In the genomic region with DNA sequence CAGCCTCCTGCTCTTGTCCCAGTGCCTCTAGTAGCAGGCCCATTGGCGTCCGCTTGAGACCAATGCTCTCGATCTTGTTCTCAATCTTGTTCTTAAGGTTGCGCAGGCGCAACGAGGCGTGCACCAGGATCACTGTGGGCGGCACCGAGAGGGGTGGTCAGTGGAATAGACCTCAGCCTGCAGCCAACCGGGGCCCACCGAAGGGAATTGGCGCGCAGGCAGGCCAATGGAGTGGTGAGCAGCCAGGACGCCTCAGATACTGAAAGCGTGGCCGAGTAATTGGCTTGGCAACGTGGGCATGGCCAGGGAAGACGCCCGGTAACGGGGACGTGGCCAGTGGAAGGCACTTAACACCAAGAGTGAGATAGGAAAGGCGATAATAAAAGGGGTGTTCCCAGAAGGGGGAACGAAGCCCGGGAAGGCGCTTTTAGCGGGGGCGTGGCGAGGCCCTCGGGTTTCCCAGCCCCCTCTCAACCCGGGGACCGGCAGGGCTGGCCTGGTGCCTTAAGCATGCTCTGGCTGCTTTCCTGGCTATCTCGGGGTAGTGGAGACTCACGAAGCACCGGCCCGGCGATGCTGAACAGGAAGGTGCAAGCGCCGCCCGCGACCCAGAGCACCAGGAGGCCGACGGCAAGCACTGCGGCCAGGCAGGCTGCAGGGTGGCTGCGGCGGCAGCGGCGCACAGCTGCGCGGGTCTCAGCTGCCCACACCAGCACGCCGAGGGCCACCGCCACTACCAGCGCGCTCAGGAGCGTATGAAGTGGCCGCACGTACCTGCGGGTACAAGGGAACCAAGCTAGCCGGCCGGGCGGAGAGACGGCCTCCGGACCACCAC, we compare ENCODE assay signal across 9 cellular contexts. TPM values are rescaled to one million over a fixed set of nuclear protein-coding genes. Genes with fewer than 3 reads are reported as not detected.
A peak's percentile ranks its signal among the peaks of the same experiment; 100 is the strongest.
DNase-seq lines count a peak whose midpoint lies in the region; ATAC-seq and TF ChIP-seq lines count a peak whose summit lies in the region.
"Had no signal": no experiment of that assay in that cellular context is flagged by ENCODE, and none has a peak within 500 bp of the region (broad histone marks: within the 10 kb centered on the region; RNA-seq: fewer than 3 reads in every experiment).

No MANE protein-coding gene starts in this region.

- no peak overlapping the region for H3K9ac ChIP-seq in PC-3 (ENCODE audit: low read length)

- no peaks in the 10 kb centered on the region for H3K9me2 ChIP-seq in PC-3 (replicated peaks; ENCODE audit: low read length)

- no peaks in the 10 kb centered on the region for H3K9me3 ChIP-seq in mucosa of descending colon
- H3K9me3 ChIP-seq in PC-3 (ENCODE audit: low read length): no peaks in the 10 kb centered on the region

- H3K27me3 ChIP-seq in PC-3 (ENCODE audit: low read length): no peaks in the 10 kb centered on the region

- H3K4me3 Mint-ChIP-seq in activated T-cell treated with anti-CD3 and anti-CD28 coated beads, Interleukin-2, amount 50 U/mL, for 72 hours: peak overlapping the region; percentile 45 to 90
- no peak overlapping the region for H3K4me3 Mint-ChIP-seq in activated CD4-positive, alpha-beta memory T cell treated with anti-CD3 and anti-CD28 coated beads, Interleukin-2, amount 10 ng/mL, durations not matched to agents 7 days and 5 days

- intact Hi-C loops in mucosa of descending colon (cut with DNase I, micrococcal nuclease): no loop called here
- intact Hi-C loops in PC-3 (cut with micrococcal nuclease): no loop called here

- no peaks in the 10 kb centered on the region for H3K27me3 Mint-ChIP-seq in activated T-cell treated with anti-CD3 and anti-CD28 coated beads, Interleukin-2, amount 50 U/mL, for 72 hours (ENCODE audit: low read depth)
- no peaks in the 10 kb centered on the region for H3K27me3 Mint-ChIP-seq in activated CD4-positive, alpha-beta memory T cell treated with anti-CD3 and anti-CD28 coated beads, Interleukin-2, amount 10 ng/mL, durations not matched to agents 7 days and 5 days

- no TSS peak for BruUV-seq in PC-3 (replicated peaks; lab: Mats Ljungman, UMichigan)

- peaks cover 0 to 10% of the 10 kb centered on the region in 2 donors for H3K36me3 Mint-ChIP-seq in activated T-cell treated with anti-CD3 and anti-CD28 coated beads, Interleukin-2, amount 50 U/mL, for 72 hours (ENCODE audit: insufficient read depth in 2 of 2)
- H3K36me3 Mint-ChIP-seq in activated CD4-positive, alpha-beta memory T cell treated with anti-CD3 and anti-CD28 coated beads, Interleukin-2, amount 10 ng/mL, durations not matched to agents 7 days and 5 days (ENCODE audit: low read depth): peaks cover 38% of the 10 kb centered on the region

- H3K36me3 ChIP-seq in mucosa of descending colon (ENCODE audit: low read depth): no peaks in the 10 kb centered on the region
- peaks cover 3% of the 10 kb centered on the region for H3K36me3 ChIP-seq in urinary bladder (ENCODE audit: insufficient read depth)
- H3K36me3 ChIP-seq in PC-3 (ENCODE audit: low read depth, low read length): no peaks in the 10 kb centered on the region

- H3K4me3 ChIP-seq in epithelial cell of proximal tubule (ENCODE audit: low read depth, low read length) (peak overlapping the region; percentile 71), mucosa of descending colon (no peak overlapping the region), urinary bladder (ENCODE audit: low read depth, low read length) (peak overlapping the region; percentile 46), PC-3 (ENCODE audit: low read length) (no peak overlapping the region)

- DNase-seq in activated T-cell treated with anti-CD3 and anti-CD28 coated beads, Interleukin-2, amount 50 U/mL, for 72 hours: no peak
- DNase-seq in activated T-cell treated with anti-CD3 and anti-CD28 coated beads for 4 hours (no peak), epithelial cell of proximal tubule (ENCODE audit: low read depth) (no peak), mucosa of descending colon (peak; percentile 67 to 79 (median 72)), PC-3 (no peak), NCI-H748 (lab: John Stamatoyannopoulos, UW; ENCODE audit: unreplicated experiment) (no peak)
- DNase-seq in activated CD4-positive, alpha-beta memory T cell treated with anti-CD3 and anti-CD28 coated beads, Interleukin-2, amount 10 ng/mL, durations not matched to agents 7 days and 5 days: no peak
- DNase-seq: NCI-H526 had no signal

- no peak for TF ChIP-seq CTCF in epithelial cell of proximal tubule (conservative IDR thresholded peaks at IDR 0.05; ENCODE audit: low read depth, low read length)
- TF ChIP-seq CTCF in mucosa of descending colon (IDR thresholded peaks at IDR 0.05): no peak
- TF ChIP-seq CTCF in PC-3 (conservative IDR thresholded peaks at IDR 0.05; ENCODE audit: low read depth, low read length): no peak

- H2AFZ ChIP-seq in PC-3 (ENCODE audit: low read length): no peak overlapping the region

- CTCF ChIA-PET in activated CD4-positive, alpha-beta memory T cell treated with anti-CD3 and anti-CD28 coated beads, Interleukin-2, amount 10 ng/mL, durations not matched to agents 7 days and 5 days (lab: Charles Lee): no interaction called here
- CTCF ChIA-PET in PC-3 (lab: Charles Lee): no interaction called here

- POLR2A ChIA-PET in activated CD4-positive, alpha-beta memory T cell treated with anti-CD3 and anti-CD28 coated beads, Interleukin-2, amount 10 ng/mL, durations not matched to agents 7 days and 5 days (lab: Charles Lee): no interaction called here
- POLR2A ChIA-PET in PC-3 (lab: Charles Lee; ENCODE audit: unreplicated experiment): no interaction called here

- H3K9me3 Mint-ChIP-seq in activated T-cell treated with anti-CD3 and anti-CD28 coated beads, Interleukin-2, amount 50 U/mL, for 72 hours: no peaks in the 10 kb centered on the region
- H3K9me3 Mint-ChIP-seq in activated CD4-positive, alpha-beta memory T cell treated with anti-CD3 and anti-CD28 coated beads, Interleukin-2, amount 10 ng/mL, durations not matched to agents 7 days and 5 days: no peaks in the 10 kb centered on the region

- peak overlapping the region; percentile 79 for H3K27ac Mint-ChIP-seq in activated T-cell treated with anti-CD3 and anti-CD28 coated beads, Interleukin-2, amount 50 U/mL, for 72 hours
- H3K27ac Mint-ChIP-seq in activated CD4-positive, alpha-beta memory T cell treated with anti-CD3 and anti-CD28 coated beads, Interleukin-2, amount 10 ng/mL, durations not matched to agents 7 days and 5 days: no peak overlapping the region

- no peaks in the 10 kb centered on the region for H3F3A ChIP-seq in PC-3 (ENCODE audit: low read length, unreplicated experiment)

- no peaks in the 10 kb centered on the region for H4K20me1 ChIP-seq in PC-3 (ENCODE audit: low read length)

- no peak for ATAC-seq in activated T-cell treated with anti-CD3 and anti-CD28 coated beads, Interleukin-2, amount 50 U/mL, for 72 hours (replicated peaks in 1 of 2)
- ATAC-seq in mucosa of descending colon: peak; percentile 47
- no peak for ATAC-seq in PC-3

- no peaks in the 10 kb centered on the region for H3K79me2 ChIP-seq in PC-3 (ENCODE audit: low read length)

- H3K27ac ChIP-seq in urinary bladder (ENCODE audit: low read depth) (peak overlapping the region; percentile 55), PC-3 (ENCODE audit: low read length) (no peak overlapping the region)

- no peak overlapping the region for H3K4me2 ChIP-seq in PC-3 (ENCODE audit: low read length)

- no peaks in the 10 kb centered on the region for H3K4me1 ChIP-seq in mucosa of descending colon (ENCODE audit: low read depth)
- H3K4me1 ChIP-seq in urinary bladder (ENCODE audit: insufficient read depth): peaks cover 1% of the 10 kb centered on the region
- no peaks in the 10 kb centered on the region for H3K4me1 ChIP-seq in PC-3 (ENCODE audit: insufficient read depth, low read length)

- 16% methylated on average over 63 of the region's 63 CpGs for WGBS in urinary bladder

- peaks cover 21% of the 10 kb centered on the region for H3K4me1 Mint-ChIP-seq in activated T-cell treated with anti-CD3 and anti-CD28 coated beads, Interleukin-2, amount 50 U/mL, for 72 hours (ENCODE audit: low read depth)
- H3K4me1 Mint-ChIP-seq in activated CD4-positive, alpha-beta memory T cell treated with anti-CD3 and anti-CD28 coated beads, Interleukin-2, amount 10 ng/mL, durations not matched to agents 7 days and 5 days: peaks cover 24% of the 10 kb centered on the region

RNA-seq across cellular contexts. Expression of a gene that starts 1.7 kb away (rescaled TPM):
- 10 to 100 TPM; 19.1 to 20.9 TPM for total RNA-seq in activated T-cell treated with anti-CD3 and anti-CD28 coated beads, Interleukin-2, amount 50 U/mL, for 72 hours
- total RNA-seq in epithelial cell of proximal tubule: 13.5 and 16.7 TPM in 2 replicates
- 10 to 100 TPM in 1 of 3 donors, 1 to 10 TPM in 2; 3.9 to 18.7 (median 8.1) TPM for total RNA-seq in mucosa of descending colon
- 4.3 TPM for total RNA-seq in urinary bladder
- polyA plus RNA-seq in urinary bladder: 44.0 TPM
- 10 to 100 TPM; 21.1 to 23.9 TPM for total RNA-seq in activated CD4-positive, alpha-beta memory T cell treated with anti-CD3 and anti-CD28 coated beads, Interleukin-2, amount 10 ng/mL, durations not matched to agents 7 days and 5 days
- 0.07 and 0.69 TPM in 2 replicates for total RNA-seq in PC-3 (2014; rRNA removed)

RNA-seq across cellular contexts. Expression of a gene that starts 7.6 kb away (rescaled TPM):
- total RNA-seq in activated T-cell treated with anti-CD3 and anti-CD28 coated beads, Interleukin-2, amount 50 U/mL, for 72 hours: 10 to 100 TPM; 43.4 to 49.0 TPM
- total RNA-seq in epithelial cell of proximal tubule: 32.5 and 43.7 TPM in 2 replicates
- 10 to 100 TPM; 44.3 to 90.1 (median 52.6) TPM for total RNA-seq in mucosa of descending colon
- 36.3 TPM for total RNA-seq in urinary bladder
- polyA plus RNA-seq in urinary bladder: 77.5 TPM
- total RNA-seq in activated CD4-positive, alpha-beta memory T cell treated with anti-CD3 and anti-CD28 coated beads, Interleukin-2, amount 10 ng/mL, durations not matched to agents 7 days and 5 days: 10 to 100 TPM; 51.1 to 58.7 TPM
- 27.2 and 34.8 TPM in 2 replicates for total RNA-seq in PC-3 (2014; rRNA removed)

RNA-seq across cellular contexts. Expression of a gene that starts 13.3 kb away (rescaled TPM):
- total RNA-seq in activated T-cell treated with anti-CD3 and anti-CD28 coated beads, Interleukin-2, amount 50 U/mL, for 72 hours: 1 to 10 TPM; 8.7 to 9.0 TPM
- total RNA-seq in epithelial cell of proximal tubule (4.0 and 4.5 TPM in 2 replicates), mucosa of descending colon (10 to 100 TPM; 11.6 to 16.7 (median 12.5) TPM), urinary bladder (2.7 TPM), PC-3 (2014; rRNA removed) (5.3 and 7.1 TPM in 2 replicates)
- polyA plus RNA-seq in urinary bladder: 4.5 TPM
- total RNA-seq in activated CD4-positive, alpha-beta memory T cell treated with anti-CD3 and anti-CD28 coated beads, Interleukin-2, amount 10 ng/mL, durations not matched to agents 7 days and 5 days: 1 to 10 TPM; 5.8 to 6.5 TPM

RNA-seq across cellular contexts. Expression of a gene that starts 28.9 kb away (rescaled TPM):
- 10 to 100 TPM; 38.8 to 44.8 TPM for total RNA-seq in activated T-cell treated with anti-CD3 and anti-CD28 coated beads, Interleukin-2, amount 50 U/mL, for 72 hours
- total RNA-seq in epithelial cell of proximal tubule: 51.8 and 63.7 TPM in 2 replicates
- 10 to 100 TPM; 26.6 to 46.6 (median 28.1) TPM for total RNA-seq in mucosa of descending colon
- 11.7 TPM for total RNA-seq in urinary bladder
- polyA plus RNA-seq in urinary bladder: 63.5 TPM
- total RNA-seq in activated CD4-positive, alpha-beta memory T cell treated with anti-CD3 and anti-CD28 coated beads, Interleukin-2, amount 10 ng/mL, durations not matched to agents 7 days and 5 days: 10 to 100 TPM; 32.2 to 32.7 TPM
- total RNA-seq in PC-3 (2014; rRNA removed): 46.9 and 56.9 TPM in 2 replicates

RNA-seq across cellular contexts. Expression of a gene that starts 51.4 kb away (rescaled TPM):
- total RNA-seq in activated T-cell treated with anti-CD3 and anti-CD28 coated beads, Interleukin-2, amount 50 U/mL, for 72 hours: 10 to 100 TPM; 14.7 to 17.8 TPM
- total RNA-seq in epithelial cell of proximal tubule (28.9 and 31.9 TPM in 2 replicates), mucosa of descending colon (10 to 100 TPM; 21.3 to 22.4 (median 22.1) TPM), urinary bladder (15.1 TPM), PC-3 (2014; rRNA removed) (54.2 TPM in 2 replicates)
- 27.2 TPM for polyA plus RNA-seq in urinary bladder
- 10 to 100 TPM; 41.9 to 43.6 TPM for total RNA-seq in activated CD4-positive, alpha-beta memory T cell treated with anti-CD3 and anti-CD28 coated beads, Interleukin-2, amount 10 ng/mL, durations not matched to agents 7 days and 5 days

Comparison
In these comparisons a context has a peak if more than half of its experiments do, and no peak if none do; other contexts are left out.
1. DNase-seq: peak in mucosa of descending colon (3 of 3); none in activated T-cell treated with anti-CD3 and anti-CD28 coated beads, Interleukin-2, amount 50 U/mL, for 72 hours (0 of 2), activated T-cell treated with anti-CD3 and anti-CD28 coated beads for 4 hours (single experiment), epithelial cell of proximal tubule (single experiment), activated CD4-positive, alpha-beta memory T cell treated with anti-CD3 and anti-CD28 coated beads, Interleukin-2, amount 10 ng/mL, durations not matched to agents 7 days and 5 days (single experiment), PC-3 (single experiment) and NCI-H748 (single experiment).
2. H3K4me3 ChIP-seq: peak in epithelial cell of proximal tubule (single experiment) and urinary bladder (single experiment); none in mucosa of descending colon (single experiment) and PC-3 (single experiment).